ENCODE assay signal across 26 cellular contexts in genomic region chr4:155099231-155099630, GRCh38.
"Had no signal": no experiment of that assay in that cellular context is flagged by ENCODE, and none has a peak within 500 bp of the region (broad histone marks: within the 10 kb centered on the region; RNA-seq: fewer than 3 reads in every experiment).

No MANE protein-coding gene starts in this region.

- H3K79me2 ChIP-seq: parathyroid adenoma had no signal

- H3K27me3 Mint-ChIP-seq: memory B cell, naive B cell, type B pancreatic cell had no signal

- H3K9me3 Mint-ChIP-seq: memory B cell, mesothelial cell of epicardium, naive B cell, neural crest cell, type B pancreatic cell had no signal

- H3K27ac ChIP-seq: coronary artery, parathyroid adenoma, prostate gland, right atrium auricular region, stomach, tibial artery had no signal

- H3K9ac ChIP-seq: parathyroid adenoma had no signal

- H3K4me3 ChIP-seq: coronary artery, lung, mucosa of descending colon, prostate gland, right atrium auricular region, smooth muscle cell, stomach, tibial artery had no signal

- H3K4me1 ChIP-seq: parathyroid adenoma, prostate gland, right atrium auricular region, tibial artery had no signal

- H3K9me3 ChIP-seq: mucosa of descending colon, prostate gland, right atrium auricular region, stomach, tibial artery had no signal

- H2AFZ ChIP-seq: parathyroid adenoma had no signal

- H3K4me1 Mint-ChIP-seq: memory B cell, mesothelial cell of epicardium, naive B cell, neural crest cell had no signal

- H3K27ac Mint-ChIP-seq: memory B cell; mesothelial cell of epicardium; naive B cell; natural killer cell treated with Interleukin-12 subunit alpha and Interleukin-12 subunit beta and Interleukin-15 and Interleukin-18, amount 100 ng/mL, for 72 hours; type B pancreatic cell had no signal

- H3K27me3 ChIP-seq: right atrium auricular region, stomach, tibial artery had no signal

- H3K4me3 Mint-ChIP-seq: memory B cell; mesothelial cell of epicardium; naive B cell; natural killer cell treated with Interleukin-12 subunit alpha and Interleukin-12 subunit beta and Interleukin-15 and Interleukin-18, amount 100 ng/mL, for 72 hours; neural crest cell; type B pancreatic cell had no signal

- H3K36me3 Mint-ChIP-seq: memory B cell; mesothelial cell of epicardium; naive B cell; natural killer cell treated with Interleukin-12 subunit alpha and Interleukin-12 subunit beta and Interleukin-15 and Interleukin-18, amount 100 ng/mL, for 72 hours; type B pancreatic cell had no signal

- H3K4me2 ChIP-seq: smooth muscle cell had no signal

- DNase-seq: dermis blood vessel endothelial cell; effector memory CD4-positive, alpha-beta T cell; hypothalamus; kidney; mucosa of descending colon; naive B cell; stimulated activated CD4-positive, alpha-beta T cell treated with anti-CD3 and anti-CD28 coated beads, Interleukin-12 subunit alpha, Interleukin-12 subunit beta, amount 100 ng/mL, for 4 hours; stimulated activated CD4-positive, alpha-beta T cell treated with anti-CD3 and anti-CD28 coated beads, Interleukin-1b, Interleukin-23, amount 100 ng/mL, for 48 hours; stimulated activated CD4-positive, alpha-beta T cell treated with anti-CD3 and anti-CD28 coated beads, Interleukin-4, amount 100 ng/mL, for 1 hour; stimulated activated CD8-positive, alpha-beta memory T cell treated with anti-CD3 and anti-CD28 coated beads, Interleukin-4, amount 100 ng/mL, for 48 hours; stimulated activated naive CD4-positive, alpha-beta T cell; stomach; tibial artery had no signal

- ATAC-seq: left lobe of liver; mucosa of descending colon; natural killer cell treated with Interleukin-12 subunit alpha and Interleukin-12 subunit beta and Interleukin-15 and Interleukin-18, amount 100 ng/mL, for 72 hours; sciatic nerve had no signal

- H3K36me3 ChIP-seq: prostate gland, right atrium auricular region, stomach, tibial artery had no signal
